In the genomic region with DNA sequence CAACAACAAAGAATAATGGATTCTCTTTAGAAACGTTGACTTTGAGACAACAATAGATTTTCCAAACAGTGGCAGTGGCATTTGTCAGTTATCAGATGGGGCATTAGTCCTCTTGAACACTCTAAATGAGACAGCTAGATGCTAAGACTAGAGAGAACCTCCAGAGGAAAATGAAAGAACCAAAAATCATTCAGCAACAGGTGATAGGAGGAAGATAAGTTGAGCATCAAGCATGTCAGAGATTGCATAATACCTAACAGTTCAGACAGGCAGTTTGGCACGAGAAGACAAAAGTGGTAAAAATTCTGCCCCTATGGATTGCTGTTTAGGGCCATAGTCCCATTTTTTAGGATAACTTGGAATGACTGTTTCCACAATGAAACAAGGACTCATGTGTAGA, we compare ENCODE assay signal across 15 cellular contexts.
DNase-seq lines count a peak whose midpoint lies in the region; ATAC-seq, FAIRE-seq and TF ChIP-seq lines count a peak whose summit lies in the region.
"Had no signal": no experiment of that assay in that cellular context is flagged by ENCODE, and none has a peak within 500 bp of the region (broad histone marks: within the 10 kb centered on the region; RNA-seq: fewer than 3 reads in every experiment).

No MANE protein-coding gene starts in this region.

- H3K4me1 ChIP-seq in HepG2 (ENCODE audit: insufficient read depth, low read length) (no peaks in the 10 kb centered on the region), right lobe of liver (no peaks in the 10 kb centered on the region), H1 (replicated peaks in 1 of 4; ENCODE audit: control insufficient read depth in 3 of 4, insufficient read depth in 4 of 4, low read length in 3 of 4) (no peaks in the 10 kb centered on the region)
- H3K4me1 ChIP-seq: Caco-2 had no signal

- no peak overlapping the region for H2AK5ac ChIP-seq in H1 (ENCODE audit: low read depth, low read length)

- no peaks in the 10 kb centered on the region for H3K79me1 ChIP-seq in H1 (ENCODE audit: low read depth, low read length)

- H3K23ac ChIP-seq in H1 (ENCODE audit: insufficient read length) = no peak overlapping the region

- TF ChIP-seq CTCF in HepG2 (CRISPR knock-in tag; IDR thresholded peaks at IDR 0.05) (no peak), right lobe of liver (IDR thresholded peaks at IDR 0.05) (no peak), H1 (IDR thresholded peaks at IDR 0.05; ENCODE audit: control extremely low read depth in 1 of 3, insufficient read depth in 1 of 3, low read depth in 1 of 3, low read length in 3 of 3) (no peak)

- H3K4me2 ChIP-seq in HepG2 (ENCODE audit: low read depth, low read length) = no peak overlapping the region
- no peak overlapping the region for H3K4me2 ChIP-seq in H1 (ENCODE audit: insufficient read depth in 1 of 2, low read depth in 2 of 2, low read length in 2 of 2)

- H4K20me1 ChIP-seq in HepG2 (ENCODE audit: insufficient read depth, low read length) (no peaks in the 10 kb centered on the region), H1 (replicated peaks in 1 of 2; ENCODE audit: control insufficient read depth in 1 of 2, insufficient read depth in 2 of 2, low read length in 2 of 2) (no peaks in the 10 kb centered on the region)

- H2BK20ac ChIP-seq in H1 (ENCODE audit: low read length) = no peak overlapping the region

- H3K27me3 ChIP-seq in HepG2 (ENCODE audit: control insufficient read depth in 1 of 2, insufficient read depth in 2 of 2, low read length in 2 of 2) (no peaks in the 10 kb centered on the region), right lobe of liver (no peaks in the 10 kb centered on the region), H1 (replicated peaks in 1 of 4; ENCODE audit: control insufficient read depth in 3 of 4, extremely low read depth in 1 of 4, insufficient read depth in 3 of 4, low read length in 3 of 4) (no peaks in the 10 kb centered on the region)

- FAIRE-seq in HepG2 (lab: Jason Lieb, UNC) (no peak), H1 (lab: Jason Lieb, UNC) (no peak)

- H3K9ac ChIP-seq in HepG2 (ENCODE audit: insufficient read depth, low read depth, low read length) (no peak overlapping the region), H1 (replicated peaks in 1 of 4; ENCODE audit: extremely low read depth in 1 of 4, low read depth in 3 of 4, low read length in 3 of 4) (no peak overlapping the region)

- intact Hi-C loops in HepG2 (cut with micrococcal nuclease; ENCODE audit: unreplicated experiment) = no loop called here
- intact Hi-C loops in right lobe of liver (cut with DNase I) = no loop called here

- no peak for TF ChIP-seq POLR2A in HepG2 (IDR thresholded peaks at IDR 0.05; ENCODE audit: insufficient read depth in 1 of 2, low read depth in 2 of 2, low read length in 2 of 2)
- TF ChIP-seq POLR2A in right lobe of liver (IDR thresholded peaks at IDR 0.05) = no peak
- TF ChIP-seq POLR2A in H1 (IDR thresholded peaks at IDR 0.05; ENCODE audit: control extremely low read depth in 1 of 2, low read depth in 2 of 2, low read length in 2 of 2) = no peak

- H2AFZ ChIP-seq in HepG2 (ENCODE audit: low read length) = no peak overlapping the region
- H2AFZ ChIP-seq in H1 (ENCODE audit: low read length) = no peak overlapping the region

- 6% methylated on average over 2 of the region's 2 CpGs for WGBS in HepG2 (ENCODE audit: low lambda C conversion rate)
- WGBS in right lobe of liver (ENCODE audit: insufficient coverage, low coverage, low lambda C conversion rate, missing lambda C conversion rate) = 36% methylated on average over 2 of the region's 2 CpGs
- WGBS in H1 (ENCODE audit: extremely low coverage in 1 of 2, insufficient coverage in 1 of 2, insufficient read length in 1 of 2, insufficient replicate concordance in 2 of 2, low coverage in 1 of 2, low lambda C conversion rate in 2 of 2, missing lambda C conversion rate in 1 of 2), 2 experiments = 80% methylated on average over 2 of the region's 2 CpGs; no CpG with 5 or more reads in 1 of the 2 experiments

- H4K91ac ChIP-seq in H1 (replicated peaks; ENCODE audit: insufficient read length, low read length) = no peak overlapping the region

- no peak overlapping the region for H2BK15ac ChIP-seq in H1 (ENCODE audit: low read length)

- CTCF ChIA-PET in HepG2 (lab: Yijun Ruan, JAX; ENCODE audit: low intra/inter-chr PET ratio, low total read pairs) = no interaction called here
- CTCF ChIA-PET in H1 (lab: Charles Lee; ENCODE audit: partially characterized antibody) = interaction anchor here (0.7 to 1.5 kb wide), 3 partner anchors 30 to 68 kb away, joined by 3 to 4 read pairs (median 3); partner anchors contain the start of gene NOL4

- no peak overlapping the region for H4K8ac ChIP-seq in H1 (ENCODE audit: extremely low read depth, insufficient read depth, low read length)

- H2BK5ac ChIP-seq in H1 (ENCODE audit: low read depth, low read length) = no peak overlapping the region

- H3K79me2 ChIP-seq in HepG2 (ENCODE audit: insufficient read depth, low read length) (no peaks in the 10 kb centered on the region), H1 (ENCODE audit: control insufficient read depth in 1 of 2, insufficient read depth in 2 of 2, low read length in 2 of 2) (no peaks in the 10 kb centered on the region)

- no peak overlapping the region for H3K4ac ChIP-seq in H1 (replicated peaks; ENCODE audit: insufficient read length, low read depth, low read length)

- no TSS peak for BruUV-seq in HepG2 (replicated peaks; lab: Mats Ljungman, UMichigan)

- in situ Hi-C loops in HepG2 (cut with HindIII; ENCODE audit: extremely low pct_ligation_motif_present, low pct_unique_long_range_greater_than_20kb) = no loop called here

- no peak for TF ChIP-seq EP300 in HepG2 (IDR thresholded peaks at IDR 0.05; ENCODE audit: low read depth in 2 of 2, low read length in 2 of 2)
- no peak for TF ChIP-seq EP300 in HepG2 (CRISPR knock-in tag; IDR thresholded peaks at IDR 0.05; ENCODE audit: borderline replicate concordance)
- no peak for TF ChIP-seq EP300 in Ishikawa (IDR thresholded peaks at IDR 0.05; ENCODE audit: borderline replicate concordance)
- no peak for TF ChIP-seq EP300 in H1 (IDR thresholded peaks at IDR 0.05; ENCODE audit: borderline replicate concordance in 1 of 2, low read depth in 2 of 2, low read length in 2 of 2)

- H3K23me2 ChIP-seq in H1 (ENCODE audit: low read depth, low read length) = no peaks in the 10 kb centered on the region

- H2BK12ac ChIP-seq in H1 (ENCODE audit: low read depth, low read length) = no peak overlapping the region

- H3K4me3 ChIP-seq in HepG2 (replicated peaks in 1 of 3; ENCODE audit: insufficient read depth in 1 of 3, low read depth in 2 of 3, low read length in 3 of 3) = no peak overlapping the region
- H3K4me3 ChIP-seq in right lobe of liver = no peak overlapping the region
- no peak overlapping the region for H3K4me3 ChIP-seq in H1 (ENCODE audit: extremely low read depth in 1 of 4, insufficient read depth in 2 of 4, low read depth in 3 of 4, low read length in 4 of 4)

- no peak for TF ChIP-seq RAD21 in HepG2 (CRISPR knock-in tag; IDR thresholded peaks at IDR 0.05)
- no peak for TF ChIP-seq RAD21 in Ishikawa (IDR thresholded peaks at IDR 0.05; ENCODE audit: low read depth)
- TF ChIP-seq RAD21 in H1 (IDR thresholded peaks at IDR 0.05 in 1 of 2, conservative IDR thresholded peaks at IDR 0.05 in 1 of 2; ENCODE audit: low read depth in 2 of 2, low read length in 2 of 2) = no peak

- DNase-seq in HepG2 (ENCODE audit: low spot score) (no peak), right lobe of liver (no peak), H1 (ENCODE audit: low read depth in 1 of 2, low spot score in 2 of 2) (no peak), COLO668 (lab: John Stamatoyannopoulos, UW; ENCODE audit: unreplicated experiment) (no peak), 8988T (no peak)
- DNase-seq: C1 segment of cervical spinal cord; Caco-2; CD4-positive, alpha-beta memory T cell; DMS 273 treated with DMSO at 0.1 percent for 48 hours; DMS79 treated with DMSO at 0.1 percent for 48 hours; GF-D8; GOT3; H7; HCEC 1CT had no signal

- POLR2A ChIA-PET in HepG2 (lab: Yijun Ruan, JAX) = no interaction called here
- POLR2A ChIA-PET in H1 (lab: Charles Lee; ENCODE audit: partially characterized antibody) = no interaction called here

- no peaks in the 10 kb centered on the region for H3K36me3 ChIP-seq in HepG2 (replicated peaks in 1 of 2; ENCODE audit: control insufficient read depth in 1 of 2, insufficient read depth in 2 of 2, low read length in 2 of 2)
- no peaks in the 10 kb centered on the region for H3K36me3 ChIP-seq in right lobe of liver
- H3K36me3 ChIP-seq in H1 (ENCODE audit: control insufficient read depth in 2 of 4, insufficient read depth in 4 of 4, low read length in 3 of 4) = no peaks in the 10 kb centered on the region

- ATAC-seq in HepG2 (no peak), right lobe of liver (no peak)

- no peak overlapping the region for H2BK120ac ChIP-seq in H1 (replicated peaks; ENCODE audit: low read depth, low read length)

- no peak overlapping the region for H3K14ac ChIP-seq in H1 (ENCODE audit: insufficient read length)

- H3K9me3 ChIP-seq in HepG2 (ENCODE audit: low read length) (no peaks in the 10 kb centered on the region), right lobe of liver (no peaks in the 10 kb centered on the region), H1 (ENCODE audit: insufficient read depth in 2 of 2, low read depth in 1 of 2, low read length in 1 of 2) (peaks cover 3 to 13% of the 10 kb centered on the region in 2 experiments; a peak in 1 of 4 replicates)
- H3K9me3 ChIP-seq: Caco-2 had no signal

- H3K27ac ChIP-seq in HepG2 (ENCODE audit: extremely low read length, insufficient read depth, low read length) = no peak overlapping the region
- H3K27ac ChIP-seq in right lobe of liver = no peak overlapping the region
- H3K27ac ChIP-seq in H1 (ENCODE audit: low read depth, low read length) = no peak overlapping the region

- no peak overlapping the region for H3K18ac ChIP-seq in H1 (ENCODE audit: extremely low read depth, low read length)

- H3K56ac ChIP-seq in H1 (replicated peaks; ENCODE audit: insufficient read length, low read depth, low read length) = no peak overlapping the region

- H4K5ac ChIP-seq in H1 (ENCODE audit: insufficient read length, low read depth, low read length) = no peak overlapping the region

TF ChIP-seq in HepG2, 621 proteins besides CTCF, POLR2A, EP300 and RAD21 (continues in another document):
- TF ChIP-seq ZNF17 (CRISPR knock-in tag; IDR thresholded peaks at IDR 0.05) = no peak
- TF ChIP-seq CEBPB (IDR thresholded peaks at IDR 0.05; ENCODE audit: borderline replicate concordance, low read depth, low read length) = peak; percentile 38; the same call in 1 of the 2 replicates
- no peak for TF ChIP-seq FOXP1 (IDR thresholded peaks at IDR 0.05)
- TF ChIP-seq FOXP1 (CRISPR knock-in tag; IDR thresholded peaks at IDR 0.05) = no peak

TF ChIP-seq in Ishikawa, 13 proteins besides CTCF, POLR2A, EP300 and RAD21:
- TF ChIP-seq CEBPB (IDR thresholded peaks at IDR 0.05) (peak; percentile 34; the same call in 1 of the 2 replicates), FOXM1 (IDR thresholded peaks at IDR 0.05; ENCODE audit: borderline replicate concordance, low read depth) (no peak), TCF12 (IDR thresholded peaks at IDR 0.05; ENCODE audit: low read depth) (no peak)

TF ChIP-seq in H1, 55 proteins besides CTCF, POLR2A, EP300 and RAD21:
- 0 out of 2 replicates have a peak, but pooled peaks have one; percentile 25 for TF ChIP-seq CEBPB (IDR thresholded peaks at IDR 0.05; ENCODE audit: low read depth, low read length)
- no peak for TF ChIP-seq SIRT6 (IDR thresholded peaks at IDR 0.05; ENCODE audit: low read length)

Comparison
In these comparisons a context has a peak if more than half of its experiments do, and no peak if none do; other contexts are left out.
1. Of the 41 proteins assayed by ChIP-seq in both HepG2 and H1: peak only in HepG2: none; only in H1: none; in both: CEBPB; in neither: 40.